In the genomic region with DNA sequence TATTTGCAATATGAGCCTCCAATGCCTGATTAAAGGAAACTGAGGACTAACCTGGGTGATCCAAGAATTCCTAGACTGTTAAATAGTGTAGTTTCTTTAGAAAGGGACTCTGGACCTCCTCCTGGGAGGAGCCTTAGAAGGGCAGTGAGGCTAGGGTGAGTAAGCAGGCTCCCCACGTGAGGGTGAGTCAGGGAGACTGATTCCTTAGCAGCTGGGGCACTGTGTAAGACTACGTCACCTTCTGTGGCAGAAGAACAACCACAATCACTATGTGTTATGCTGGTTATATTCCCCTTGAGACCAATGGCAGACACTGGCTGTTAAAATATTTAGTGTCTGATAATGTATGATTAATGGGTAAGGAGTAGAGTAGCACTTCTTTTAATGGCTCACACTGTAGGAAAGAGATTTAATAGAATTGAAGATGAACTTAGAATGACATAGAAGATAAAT, we compare ENCODE assay signal across 8 cellular contexts. TPM values are rescaled to one million over a fixed set of nuclear protein-coding genes. Genes with fewer than 3 reads are reported as not detected.
DNase-seq lines count a peak whose midpoint lies in the region; ATAC-seq and TF ChIP-seq lines count a peak whose summit lies in the region.

No MANE protein-coding gene starts in this region.

- H3K36me3 ChIP-seq in RWPE2 (ENCODE audit: low read depth) (no peaks in the 10 kb centered on the region), psoas muscle (ENCODE audit: insufficient read depth in 1 of 2, low read depth in 1 of 2) (no peaks in the 10 kb centered on the region)

- no peak for TF ChIP-seq CTCF in RWPE2 (IDR thresholded peaks at IDR 0.05; ENCODE audit: poor library complexity, severe bottlenecking)
- TF ChIP-seq CTCF in dorsolateral prefrontal cortex (IDR thresholded peaks at IDR 0.05 in 54 of 56, conservative IDR thresholded peaks at IDR 0.05 in 2 of 56; ENCODE audit: low read depth in 1 of 56, partially characterized antibody in 56 of 56) = no peak
- TF ChIP-seq CTCF in psoas muscle (IDR thresholded peaks at IDR 0.05) = no peak

- no peaks in the 10 kb centered on the region for H3K9me3 ChIP-seq in RWPE2 (ENCODE audit: severe bottlenecking)
- H3K9me3 ChIP-seq in psoas muscle = no peaks in the 10 kb centered on the region

- peak overlapping the region; percentile 86 for H3K27ac ChIP-seq in RWPE2 (ENCODE audit: poor library complexity, severe bottlenecking)
- H3K27ac ChIP-seq in dorsolateral prefrontal cortex = peak overlapping the region in 46 of 59 donors; percentile 32 to 99 (median 94)
- H3K27ac ChIP-seq in psoas muscle = no peak overlapping the region

- H3K4me3 ChIP-seq in RWPE2 (ENCODE audit: severe bottlenecking) (no peak overlapping the region), dorsolateral prefrontal cortex (no peak overlapping the region), psoas muscle (no peak overlapping the region)

- DNase-seq in A172 (ENCODE audit: low spot score) = peak; percentile 100
- peak; percentile 77 for DNase-seq in RWPE2 (ENCODE audit: low spot score)
- peak in 4 of 10 donors; percentile 45 to 86 (median 52) for DNase-seq in dorsolateral prefrontal cortex
- peak in 1 of 2 donors; percentile 59 for DNase-seq in psoas muscle
- no peak for DNase-seq in NOMO-1 treated with dmso at 0.1 percent for 144 hours (lab: John Stamatoyannopoulos, UW; ENCODE audit: unreplicated experiment)
- DNase-seq in GDM1 (lab: John Stamatoyannopoulos, UW) = no peak

- intact Hi-C loops in dorsolateral prefrontal cortex (cut with DNase I) (loop anchor here in 1 of 2 donors (5.0 kb wide), 1 partner anchor 53 kb away; a partner anchor contains a TSS), psoas muscle (cut with DNase I) (no loop called here)

- H3K27me3 ChIP-seq in RWPE2 (ENCODE audit: insufficient read depth, poor library complexity, severe bottlenecking) (no peaks in the 10 kb centered on the region), dorsolateral prefrontal cortex (no peaks in the 10 kb centered on the region), psoas muscle (ENCODE audit: insufficient read depth in 3 of 3, low read length in 2 of 3) (peaks cover 0 to 16% (median 8%) of the 10 kb centered on the region in 3 donors)

- WGBS in psoas muscle, 3 donors = 11 to 21% (median 16%) methylated on average over 2 of the region's 2 CpGs

- peaks cover 19% of the 10 kb centered on the region for H3K4me1 ChIP-seq in RWPE2 (ENCODE audit: insufficient read depth, poor library complexity, severe bottlenecking)
- H3K4me1 ChIP-seq in psoas muscle = no peaks in the 10 kb centered on the region

- ATAC-seq in GM18517 (IDR thresholded peaks at IDR 0.05; ENCODE audit: unreplicated experiment) (peak; percentile 92), HG03060 (IDR thresholded peaks at IDR 0.05; ENCODE audit: low read depth, unreplicated experiment) (peak; percentile 100), RWPE2 (ENCODE audit: low read depth) (peak; percentile 100), psoas muscle (peak; percentile 58 to 87 (median 73))

RNA-seq across cellular contexts. Expression of a gene that starts 53.3 kb away (rescaled TPM):
- 11.7 and 11.8 TPM in 2 replicates for total RNA-seq in A172 (2014; rRNA removed; shearing (Covaris generic))
- total RNA-seq in dorsolateral prefrontal cortex (10 to 100 TPM in 119 of 120 experiments, 1 to 10 TPM in 1; 8.0 to 26.7 (median 20.6) TPM), psoas muscle (under 1 TPM in 2 of 4 donors, not detected in 2; 0.06 to 0.18 TPM)
- under 1 TPM in 2 of 3 donors, not detected in 1; under 0.01 to 0.01 TPM for polyA plus RNA-seq in psoas muscle

RNA-seq across cellular contexts. Expression of a gene that starts 56.9 kb away (rescaled TPM):
- total RNA-seq in A172 (2014; rRNA removed; shearing (Covaris generic)) = 12.1 and 15.9 TPM in 2 replicates
- total RNA-seq in dorsolateral prefrontal cortex = 10 to 100 TPM in 71 of 120 experiments, 1 to 10 TPM in 49; 6.2 to 14.2 (median 10.6) TPM
- total RNA-seq in psoas muscle = 1 to 10 TPM; 3.2 to 5.4 (median 4.2) TPM
- 1 to 10 TPM; 1.9 to 5.2 (median 3.9) TPM for polyA plus RNA-seq in psoas muscle

Comparison
In these comparisons a context has a peak if more than half of its experiments do, and no peak if none do; other contexts are left out.
1. DNase-seq: peak in A172 (single experiment) and RWPE2 (single experiment); none in NOMO-1 treated with dmso at 0.1 percent for 144 hours (single experiment) and GDM1 (single experiment).
2. RNA of a gene that starts 53.3 kb away (total RNA-seq): 8.0 to 26.7 TPM in dorsolateral prefrontal cortex and 11.7 to 11.8 TPM in A172; 0.06 to 0.18 TPM in psoas muscle; every median in the first group is over 4 times any median in the second.
3. Peak in every context shown above with its lines, with median percentiles within 50 percentile points of each other: ATAC-seq.